In genomic region chr7:94195813-94196212, GRCh38 we compare ENCODE assay signal across 17 cellular contexts.
"Had no signal": no experiment of that assay in that cellular context is flagged by ENCODE, and none has a peak within 500 bp of the region (broad histone marks: within the 10 kb centered on the region; RNA-seq: fewer than 3 reads in every experiment).

No MANE protein-coding gene starts in this region.

- H3K27me3 ChIP-seq: colonic mucosa, hepatocyte, stomach, transverse colon had no signal

- H3K4me3 ChIP-seq: colonic mucosa, hepatocyte, stomach, thoracic aorta, transverse colon had no signal

- H3K4me1 Mint-ChIP-seq: naive B cell; nephron progenitor cell; stimulated activated naive B cell treated with anti-CD40 and anti-IgM and Interleukin-4, amounts not matched to agents 10 μg/mL and 1 μg/mL and 100 μg/mL, for 72 hours had no signal

- H3K27ac ChIP-seq: colonic mucosa, hepatocyte, stomach, thoracic aorta, transverse colon had no signal

- H3K4me1 ChIP-seq: colonic mucosa, stomach, transverse colon had no signal

- H2AFZ ChIP-seq: hepatocyte had no signal

- H3K4me2 ChIP-seq: hepatocyte had no signal

- H3K27ac Mint-ChIP-seq: naive B cell; nephron progenitor cell; stimulated activated naive B cell treated with anti-CD40 and anti-IgM and Interleukin-4, amounts not matched to agents 10 μg/mL and 1 μg/mL and 100 μg/mL, for 72 hours had no signal

- H3K9me3 ChIP-seq: colonic mucosa, stomach, thoracic aorta, transverse colon had no signal

- H3K4me3 Mint-ChIP-seq: naive B cell; nephron progenitor cell; stimulated activated naive B cell treated with anti-CD40 and anti-IgM and Interleukin-4, amounts not matched to agents 10 μg/mL and 1 μg/mL and 100 μg/mL, for 72 hours had no signal

- H3K36me3 ChIP-seq: colonic mucosa, stomach, thoracic aorta, transverse colon had no signal

- DNase-seq: colonic mucosa; dermis blood vessel endothelial cell; erythroblast; foreskin melanocyte; head of caudate nucleus; mesendoderm; naive B cell; nephron progenitor cell; stimulated activated CD4-positive, alpha-beta T cell treated with anti-CD3 and anti-CD28 coated beads, Interleukin-2, amount 100 ng/mL, for 24 hours; stimulated activated CD4-positive, alpha-beta T cell treated with anti-CD3 and anti-CD28 coated beads, Interleukin-4, amount 100 ng/mL, for 4 hours; stimulated activated naive B cell treated with anti-CD40 and anti-IgM and Interleukin-4, amounts not matched to agents 10 μg/mL and 1 μg/mL and 100 μg/mL, for 72 hours; stomach; substantia nigra; transverse colon had no signal

- H3K79me2 ChIP-seq: hepatocyte had no signal

- ATAC-seq: sciatic nerve; stimulated activated naive B cell treated with anti-CD40 and anti-IgM and Interleukin-4, amounts not matched to agents 10 μg/mL and 1 μg/mL and 100 μg/mL, for 72 hours had no signal
